ENCODE assay signal across 1 cellular context in genomic region chr17:44384823-44385286, GRCh38.
A peak's percentile ranks its signal among the peaks of the same experiment; 100 is the strongest.
TF ChIP-seq lines count a peak whose summit lies in the region.

No MANE protein-coding gene starts in this region.

TF ChIP-seq in WTC11, 78 proteins besides CTCF, POLR2A, EP300 and RAD21 (continued from another document):
- TF ChIP-seq ZMAT4 (CRISPR knock-in tag; IDR thresholded peaks at IDR 0.05) (no peak), MYBL2 (CRISPR knock-in tag; IDR thresholded peaks at IDR 0.05) (peak; percentile 77; the same call in 1 of the 2 replicates), ZNF121 (CRISPR knock-in tag; IDR thresholded peaks at IDR 0.05) (no peak), ETV6 (CRISPR knock-in tag; IDR thresholded peaks at IDR 0.05) (peak; percentile 82), SOX15 (CRISPR knock-in tag; IDR thresholded peaks at IDR 0.05) (no peak), ZNF396 (CRISPR knock-in tag; IDR thresholded peaks at IDR 0.05; ENCODE audit: borderline replicate concordance) (no peak), PRRX2 (CRISPR knock-in tag; IDR thresholded peaks at IDR 0.05) (no peak), ATF1 (CRISPR knock-in tag; IDR thresholded peaks at IDR 0.05) (no peak), RELA (CRISPR knock-in tag; IDR thresholded peaks at IDR 0.05; ENCODE audit: borderline replicate concordance) (no peak), ZNF416 (CRISPR knock-in tag; IDR thresholded peaks at IDR 0.05) (no peak), CBFB (CRISPR knock-in tag; IDR thresholded peaks at IDR 0.05; ENCODE audit: low read depth) (no peak), ZNF232 (CRISPR knock-in tag; IDR thresholded peaks at IDR 0.05) (no peak), IRF2 (CRISPR knock-in tag; IDR thresholded peaks at IDR 0.05; ENCODE audit: borderline replicate concordance, low read depth) (0 out of 2 replicates have a peak, but pooled peaks have one; percentile 51), IRF1 (CRISPR knock-in tag; IDR thresholded peaks at IDR 0.05) (peak; percentile 74; the same call in 1 of the 2 replicates), ARID4B (CRISPR knock-in tag; IDR thresholded peaks at IDR 0.05; ENCODE audit: borderline replicate concordance) (peak; percentile 85; the same call in 1 of the 2 replicates), NR3C1 (CRISPR knock-in tag; conservative IDR thresholded peaks at IDR 0.05; ENCODE audit: low read depth) (no peak), ZNF425 (CRISPR knock-in tag; conservative IDR thresholded peaks at IDR 0.05) (no peak), TEAD1 (CRISPR knock-in tag; IDR thresholded peaks at IDR 0.05) (0 out of 2 replicates have a peak, but pooled peaks have one; percentile 11), NFATC4 (CRISPR knock-in tag; IDR thresholded peaks at IDR 0.05) (no peak), CREM (CRISPR knock-in tag; IDR thresholded peaks at IDR 0.05) (no peak), MAX (CRISPR knock-in tag; IDR thresholded peaks at IDR 0.05) (peak; percentile 95), JUN (CRISPR knock-in tag; IDR thresholded peaks at IDR 0.05) (peak; percentile 64; the same call in 1 of the 2 replicates), ZSCAN18 (CRISPR knock-in tag; IDR thresholded peaks at IDR 0.05) (no peak), ZNF423 (CRISPR knock-in tag; IDR thresholded peaks at IDR 0.05) (no peak; the same call in 1 of the 2 replicates), USF2 (CRISPR knock-in tag; IDR thresholded peaks at IDR 0.05) (peak; percentile 16; the same call in 1 of the 2 replicates), HMGXB4 (CRISPR knock-in tag; IDR thresholded peaks at IDR 0.05) (no peak), ZBTB21 (CRISPR knock-in tag; IDR thresholded peaks at IDR 0.05; ENCODE audit: borderline replicate concordance) (no peak), AFF4 (CRISPR knock-in tag; IDR thresholded peaks at IDR 0.05; ENCODE audit: borderline replicate concordance) (no peak), ELF4 (CRISPR knock-in tag; IDR thresholded peaks at IDR 0.05; ENCODE audit: low read depth) (no peak), NFE2L1 (CRISPR knock-in tag; IDR thresholded peaks at IDR 0.05) (peak; percentile 76), EMX1 (CRISPR knock-in tag; IDR thresholded peaks at IDR 0.05) (no peak), USF1 (CRISPR knock-in tag; IDR thresholded peaks at IDR 0.05) (peak; percentile 47; the same call in 1 of the 2 replicates), ZNF263 (CRISPR knock-in tag; IDR thresholded peaks at IDR 0.05; ENCODE audit: low read depth) (no peak), STAT6 (CRISPR knock-in tag; conservative IDR thresholded peaks at IDR 0.05; ENCODE audit: low read depth) (no peak), ZNF138 (CRISPR knock-in tag; conservative IDR thresholded peaks at IDR 0.05) (no peak)
